Comparison of ENCODE assay signal across 20 cellular contexts in genomic region chr4:176611351-176611750, GRCh38.
DNase-seq lines count a peak whose midpoint lies in the region; TF ChIP-seq lines count a peak whose summit lies in the region.
"Had no signal": no experiment of that assay in that cellular context is flagged by ENCODE, and none has a peak within 500 bp of the region (broad histone marks: within the 10 kb centered on the region; RNA-seq: fewer than 3 reads in every experiment).

No MANE protein-coding gene starts in this region.

- H3K4me1 ChIP-seq in BLaER1 treated with 17β-estradiol and CSF1 and Interleukin-3, amounts not matched to agents 10 nM and 100 nM: peaks cover 22 to 39% (median 30%) of the 10 kb centered on the region in 10 experiments
- H3K4me1 ChIP-seq in spleen (no peaks in the 10 kb centered on the region), endodermal cell (ENCODE audit: control insufficient read depth, insufficient read depth, low read length) (no peaks in the 10 kb centered on the region)
- H3K4me1 ChIP-seq: HAP-1 had no signal

- no peaks in the 10 kb centered on the region for H3K27me3 ChIP-seq in BLaER1 treated with 17β-estradiol and CSF1 and Interleukin-3, amounts not matched to agents 10 nM and 100 nM
- H3K27me3 ChIP-seq in spleen (replicated peaks in 1 of 7) (no peaks in the 10 kb centered on the region), endodermal cell (ENCODE audit: control insufficient read depth, insufficient read depth, low read length, poor library complexity, severe bottlenecking) (no peaks in the 10 kb centered on the region)

- H3K4me1 Mint-ChIP-seq in endodermal cell: peaks cover 3% of the 10 kb centered on the region
- H3K4me1 Mint-ChIP-seq: CD4-positive, CD25-positive, alpha-beta regulatory T cell; CD8-positive, alpha-beta memory T cell had no signal

- no peak for TF ChIP-seq POLR2A in spleen (IDR thresholded peaks at IDR 0.05)

- no peaks in the 10 kb centered on the region for H3K36me3 ChIP-seq in BLaER1 treated with 17β-estradiol and CSF1 and Interleukin-3, amounts not matched to agents 10 nM and 100 nM
- H3K36me3 ChIP-seq in spleen (no peaks in the 10 kb centered on the region), endodermal cell (ENCODE audit: control insufficient read depth, insufficient read depth, low read length) (no peaks in the 10 kb centered on the region)
- H3K36me3 ChIP-seq: HAP-1 had no signal

- H3K4me2 ChIP-seq in BLaER1 treated with 17β-estradiol and CSF1 and Interleukin-3, amounts not matched to agents 10 nM and 100 nM: peak overlapping the region; percentile 7 to 84 (median 44); a peak in 20 of 22 replicates

- no peak overlapping the region for H3K27ac Mint-ChIP-seq in endodermal cell
- H3K27ac Mint-ChIP-seq: CD4-positive, CD25-positive, alpha-beta regulatory T cell; CD8-positive, alpha-beta memory T cell had no signal

- no peak overlapping the region for H3K4me3 ChIP-seq in BLaER1 treated with 17β-estradiol and CSF1 and Interleukin-3, amounts not matched to agents 10 nM and 100 nM
- H3K4me3 ChIP-seq in fibroblast of villous mesenchyme (ENCODE audit: low read depth, low read length) (no peak overlapping the region), retinal pigment epithelial cell (ENCODE audit: low read length) (no peak overlapping the region), spleen (no peak overlapping the region), endodermal cell (ENCODE audit: low read length) (no peak overlapping the region)
- H3K4me3 ChIP-seq: GM12878, GM23248, HAP-1 had no signal

- no peaks in the 10 kb centered on the region for H3K36me3 Mint-ChIP-seq in endodermal cell (ENCODE audit: low read depth)
- H3K36me3 Mint-ChIP-seq: CD4-positive, CD25-positive, alpha-beta regulatory T cell; CD8-positive, alpha-beta memory T cell had no signal

- DNase-seq in amniotic epithelial cell (ENCODE audit: low read depth): peak; percentile 73
- peak; percentile 42 for DNase-seq in fibroblast of villous mesenchyme (ENCODE audit: low read depth)
- DNase-seq in retinal pigment epithelial cell (ENCODE audit: low read depth): peak; percentile 51
- no peak for DNase-seq in spleen
- DNase-seq in endodermal cell: no peak
- no peak for DNase-seq in T-helper 9 cell
- no peak for DNase-seq in occipital lobe (lab: John Stamatoyannopoulos, UW)
- DNase-seq: 8988T; C1 segment of cervical spinal cord; CD4-positive, CD25-positive, alpha-beta regulatory T cell; CD8-positive, alpha-beta memory T cell; COR-L47; DMS 273 treated with DMSO at 0.1 percent for 48 hours; DMS53; DND-41; EL; GM23248 had no signal

- intact Hi-C loops in spleen (cut with DNase I; ENCODE audit: low total_unique reads): no loop called here

- no peaks in the 10 kb centered on the region for H3K9me3 Mint-ChIP-seq in endodermal cell

- H3K27ac ChIP-seq in BLaER1 treated with 17β-estradiol and CSF1 and Interleukin-3, amounts not matched to agents 10 nM and 100 nM: peak overlapping the region in 8 of 11 experiments; percentile 4 to 61 (median 15); a peak in 10 of 22 replicates
- H3K27ac ChIP-seq in spleen: no peak overlapping the region
- no peak overlapping the region for H3K27ac ChIP-seq in endodermal cell (ENCODE audit: low read depth, low read length)
- H3K27ac ChIP-seq: GM23248 had no signal

- WGBS in spleen, 5 donors: 37 to 74% (median 59%) methylated on average over 1 of the region's 1 CpG
- WGBS in endodermal cell (ENCODE audit: insufficient coverage in 1 of 2, insufficient read length in 1 of 2), 2 experiments: 100% methylated on average over 1 of the region's 1 CpG; no CpG with 5 or more reads in 1 of the 2 experiments

- H4K20me1 ChIP-seq in BLaER1 treated with 17β-estradiol and CSF1 and Interleukin-3, amounts not matched to agents 10 nM and 100 nM: no peaks in the 10 kb centered on the region

- no peaks in the 10 kb centered on the region; a peak in 2 of 22 replicates for H3K9me3 ChIP-seq in BLaER1 treated with 17β-estradiol and CSF1 and Interleukin-3, amounts not matched to agents 10 nM and 100 nM (replicated peaks in 1 of 11)
- peaks cover 0 to 27% (median 0%) of the 10 kb centered on the region in 8 donors for H3K9me3 ChIP-seq in spleen
- no peaks in the 10 kb centered on the region for H3K9me3 ChIP-seq in endodermal cell (ENCODE audit: control insufficient read depth, low read length)
- H3K9me3 ChIP-seq: HAP-1 had no signal

- TF ChIP-seq CTCF in fibroblast of villous mesenchyme (IDR thresholded peaks at IDR 0.05; ENCODE audit: insufficient read depth, low read depth, low read length) (no peak), retinal pigment epithelial cell (conservative IDR thresholded peaks at IDR 0.05; ENCODE audit: low read depth, low read length) (no peak), spleen (IDR thresholded peaks at IDR 0.05 in 8 of 11, conservative IDR thresholded peaks at IDR 0.05 in 3 of 11) (no peak), endodermal cell (conservative IDR thresholded peaks at IDR 0.05) (no peak)

- no peaks in the 10 kb centered on the region for H3K27me3 Mint-ChIP-seq in endodermal cell (ENCODE audit: insufficient read depth)
- H3K27me3 Mint-ChIP-seq: CD4-positive, CD25-positive, alpha-beta regulatory T cell; CD8-positive, alpha-beta memory T cell had no signal

- H3K4me3 Mint-ChIP-seq in endodermal cell: no peak overlapping the region
- H3K4me3 Mint-ChIP-seq: CD4-positive, CD25-positive, alpha-beta regulatory T cell; CD8-positive, alpha-beta memory T cell had no signal

- H3K9ac ChIP-seq in BLaER1 treated with 17β-estradiol and CSF1 and Interleukin-3, amounts not matched to agents 10 nM and 100 nM: no peak overlapping the region
- H3K9ac ChIP-seq in endodermal cell (ENCODE audit: extremely low read depth, low read length, poor library complexity, severe bottlenecking): no peak overlapping the region
- H3K9ac ChIP-seq: GM23248 had no signal

Comparison
In these comparisons a context has a peak if more than half of its experiments do, and no peak if none do; other contexts are left out.
1. H3K27ac ChIP-seq: peak in BLaER1 treated with 17β-estradiol and CSF1 and Interleukin-3, amounts not matched to agents 10 nM and 100 nM (8 of 11); none in spleen (0 of 8) and endodermal cell (single experiment).
2. DNase-seq: peak in amniotic epithelial cell (single experiment), fibroblast of villous mesenchyme (single experiment) and retinal pigment epithelial cell (single experiment); none in spleen (single experiment), endodermal cell (single experiment), T-helper 9 cell (single experiment) and occipital lobe (single experiment).